ENCODE assay signal across 14 cellular contexts in the genomic region with DNA sequence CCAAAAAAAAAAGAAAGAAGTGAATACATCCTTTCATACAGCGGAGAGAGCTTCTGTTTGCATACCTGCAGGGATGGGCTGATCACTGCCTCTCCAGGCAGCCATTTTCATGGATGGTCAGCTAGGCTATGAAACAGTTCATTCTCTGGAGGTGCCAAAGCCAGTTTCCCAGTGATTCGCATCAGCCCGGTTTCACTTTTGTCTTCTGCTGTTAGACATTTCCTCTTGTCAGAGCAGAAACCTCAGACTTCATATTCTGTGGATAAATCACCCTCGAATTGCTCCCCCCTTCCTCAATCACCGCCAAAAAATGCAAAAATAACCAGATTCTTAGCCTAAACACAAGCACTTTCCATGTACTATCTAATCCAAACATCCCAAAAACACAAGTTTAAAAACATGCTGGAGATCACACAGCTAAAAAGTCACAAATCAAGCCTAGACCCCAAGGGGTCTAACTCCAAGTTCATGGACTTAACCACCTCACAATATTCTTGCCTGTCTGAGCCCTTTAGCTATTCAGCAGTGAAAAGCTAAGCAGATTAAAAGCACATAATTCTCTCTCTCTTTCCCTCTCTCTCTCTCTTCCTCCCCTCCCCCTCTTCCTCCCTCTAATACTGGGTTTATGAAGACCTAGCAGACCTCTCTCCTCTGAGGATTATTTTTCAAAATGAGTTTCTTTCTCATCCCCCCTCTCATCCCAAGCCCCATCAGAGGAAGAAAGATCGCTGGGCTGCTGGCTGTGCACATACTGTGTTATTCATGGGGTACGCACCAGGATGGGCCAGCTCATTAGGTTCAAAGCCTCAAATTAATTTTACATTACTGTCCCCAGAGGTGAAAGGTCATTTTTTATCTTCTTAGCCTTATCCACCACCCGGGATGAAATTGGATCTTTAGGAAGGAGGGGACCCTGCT.
DNase-seq lines count a peak whose midpoint lies in the region; ATAC-seq and TF ChIP-seq lines count a peak whose summit lies in the region.
"Had no signal": no experiment of that assay in that cellular context is flagged by ENCODE, and none has a peak within 500 bp of the region (broad histone marks: within the 10 kb centered on the region; RNA-seq: fewer than 3 reads in every experiment).

No MANE protein-coding gene starts in this region.

- H3K27me3 Mint-ChIP-seq in chondrocyte (ENCODE audit: low read depth), result no peaks in the 10 kb centered on the region
- H3K27me3 Mint-ChIP-seq in nephron (ENCODE audit: low read depth), result peaks cover 1% of the 10 kb centered on the region

- no peak for TF ChIP-seq POLR2A in vagina (IDR thresholded peaks at IDR 0.05)

- H3K27ac ChIP-seq in vagina (no peak overlapping the region), right cardiac atrium (ENCODE audit: low read length) (no peak overlapping the region)
- H3K27ac ChIP-seq: tibial nerve had no signal

- H3K9me3 ChIP-seq in vagina (no peaks in the 10 kb centered on the region), right cardiac atrium (ENCODE audit: control insufficient read depth, low read length) (no peaks in the 10 kb centered on the region)
- H3K9me3 ChIP-seq: heart right ventricle, tibial nerve had no signal

- intact Hi-C loops in vagina (cut with DNase I), result no loop called here
- intact Hi-C loops in right cardiac atrium (cut with DNase I), result no loop called here

- H3K4me3 ChIP-seq in vagina, result no peak overlapping the region
- no peak overlapping the region for H3K4me3 ChIP-seq in right cardiac atrium (ENCODE audit: low read length)
- H3K4me3 ChIP-seq: heart right ventricle, tibial nerve had no signal

- no peak for TF ChIP-seq CTCF in chondrocyte (IDR thresholded peaks at IDR 0.05)
- TF ChIP-seq CTCF in nephron (IDR thresholded peaks at IDR 0.05; ENCODE audit: unreplicated experiment in 3 of 3), result no peak
- TF ChIP-seq CTCF in vagina (IDR thresholded peaks at IDR 0.05), result no peak

- DNase-seq in D341Med (ENCODE audit: low spot score), result peak; percentile 66
- DNase-seq in NCI-H2227 (lab: John Stamatoyannopoulos, UW; ENCODE audit: unreplicated experiment), result peak; percentile 54
- DNase-seq in chondrocyte (ENCODE audit: low spot score), result no peak
- no peak for DNase-seq in vagina (ENCODE audit: extremely low spot score in 2 of 2)
- DNase-seq in right cardiac atrium, result no peak
- no peak for DNase-seq in putamen (ENCODE audit: low spot score)
- no peak for DNase-seq in stimulated activated CD4-positive, alpha-beta T cell treated with anti-CD3 and anti-CD28 coated beads, Interleukin-15, amount 100 ng/mL, for 24 hours
- DNase-seq: DMS 273 treated with DMSO at 0.1 percent for 48 hours; heart right ventricle; NCI-H345; stimulated activated CD4-positive, alpha-beta T cell treated with anti-CD3 and anti-CD28 coated beads, Interleukin-2, amount 100 ng/mL, for 48 hours; SW 1271 had no signal

- H3K36me3 ChIP-seq in vagina, result no peaks in the 10 kb centered on the region
- H3K36me3 ChIP-seq: heart right ventricle, tibial nerve had no signal

- peaks cover 11% of the 10 kb centered on the region for H3K4me1 ChIP-seq in vagina
- H3K4me1 ChIP-seq in right cardiac atrium (ENCODE audit: control insufficient read depth, insufficient read depth, low read length), result no peaks in the 10 kb centered on the region

- no peak for ATAC-seq in right cardiac atrium
- ATAC-seq: heart right ventricle had no signal

- H3K9me3 Mint-ChIP-seq in chondrocyte (ENCODE audit: low read depth), result no peaks in the 10 kb centered on the region
- no peaks in the 10 kb centered on the region for H3K9me3 Mint-ChIP-seq in nephron

- H3K27ac Mint-ChIP-seq in chondrocyte (ENCODE audit: unreplicated experiment), result peak overlapping the region; percentile 96
- peak overlapping the region; percentile 69 to 91 (median 91) for H3K27ac Mint-ChIP-seq in nephron

- 53% methylated on average over 8 of the region's 8 CpGs for WGBS in right cardiac atrium

- H3K36me3 Mint-ChIP-seq in chondrocyte (ENCODE audit: low read depth), result no peaks in the 10 kb centered on the region
- no peaks in the 10 kb centered on the region for H3K36me3 Mint-ChIP-seq in nephron (ENCODE audit: low read depth)

- H3K27me3 ChIP-seq in vagina (no peaks in the 10 kb centered on the region), right cardiac atrium (ENCODE audit: control insufficient read depth, insufficient read depth) (no peaks in the 10 kb centered on the region)
- H3K27me3 ChIP-seq: tibial nerve had no signal

- peaks cover 60% of the 10 kb centered on the region for H3K4me1 Mint-ChIP-seq in chondrocyte (ENCODE audit: low read depth)
- peaks cover 29% of the 10 kb centered on the region for H3K4me1 Mint-ChIP-seq in nephron

- H3K4me3 Mint-ChIP-seq in chondrocyte (ENCODE audit: unreplicated experiment), result peak overlapping the region; percentile 67
- H3K4me3 Mint-ChIP-seq in nephron, result peak overlapping the region; percentile 24 to 58 (median 45)

Comparison
In these comparisons a context has a peak if more than half of its experiments do, and no peak if none do; other contexts are left out.
1. DNase-seq: peak in D341Med (single experiment) and NCI-H2227 (single experiment); none in chondrocyte (single experiment), vagina (0 of 2), right cardiac atrium (0 of 3), putamen (single experiment) and stimulated activated CD4-positive, alpha-beta T cell treated with anti-CD3 and anti-CD28 coated beads, Interleukin-15, amount 100 ng/mL, for 24 hours (single experiment).